ENCODE assay signal across 8 cellular contexts in genomic region chr19:42220751-42221097, GRCh38. TPM values are rescaled to one million over a fixed set of nuclear protein-coding genes. Genes with fewer than 3 reads are reported as not detected.
DNase-seq lines count a peak whose midpoint lies in the region; ATAC-seq, FAIRE-seq and TF ChIP-seq lines count a peak whose summit lies in the region.

No MANE protein-coding gene starts in this region.

- peaks cover 6% of the 10 kb centered on the region for H3K36me3 Mint-ChIP-seq in activated naive CD4-positive, alpha-beta T cell treated with anti-CD3 and anti-CD28 coated beads, Interleukin-2, amount 50 U/mL, for 24 hours
- peaks cover 13% of the 10 kb centered on the region for H3K36me3 Mint-ChIP-seq in mesothelial cell of epicardium

- FAIRE-seq in bronchial epithelial cell (lab: Jason Lieb, UNC) = no peak

- intact Hi-C loops in uterus (cut with DNase I; ENCODE audit: low total_unique reads) = no loop called here

- no peaks in the 10 kb centered on the region for H3K27me3 ChIP-seq in bronchial epithelial cell (ENCODE audit: control insufficient read depth, insufficient read depth, low read length)
- H3K27me3 ChIP-seq in uterus = no peaks in the 10 kb centered on the region

- H3K27me3 Mint-ChIP-seq in activated naive CD4-positive, alpha-beta T cell treated with anti-CD3 and anti-CD28 coated beads, Interleukin-2, amount 50 U/mL, for 24 hours = no peaks in the 10 kb centered on the region
- peaks cover 1% of the 10 kb centered on the region for H3K27me3 Mint-ChIP-seq in mesothelial cell of epicardium (ENCODE audit: low read depth)

- peak overlapping the region; percentile 79 to 88 for H3K27ac ChIP-seq in uterus

- no peak for TF ChIP-seq POLR2A in uterus (IDR thresholded peaks at IDR 0.05)

- DNase-seq in activated naive CD4-positive, alpha-beta T cell treated with anti-CD3 and anti-CD28 coated beads, Interleukin-2, amount 50 U/mL, for 16 hours = no peak
- no peak for DNase-seq in bronchial epithelial cell (ENCODE audit: low read depth)
- DNase-seq in mesothelial cell of epicardium (ENCODE audit: low spot score in 2 of 2, unreplicated experiment in 2 of 2) = no peak
- no peak for DNase-seq in uterus
- no peak for DNase-seq in SKM-1 (lab: John Stamatoyannopoulos, UW; ENCODE audit: unreplicated experiment)
- no peak for DNase-seq in OCI-M1 (lab: John Stamatoyannopoulos, UW)

- peaks cover 5% of the 10 kb centered on the region for H3K36me3 ChIP-seq in bronchial epithelial cell (ENCODE audit: control insufficient read depth, insufficient read depth, low read length)
- H3K36me3 ChIP-seq in uterus = no peaks in the 10 kb centered on the region

- peak overlapping the region; percentile 97 for H3K27ac Mint-ChIP-seq in activated naive CD4-positive, alpha-beta T cell treated with anti-CD3 and anti-CD28 coated beads, Interleukin-2, amount 50 U/mL, for 24 hours
- peak overlapping the region; percentile 97 for H3K27ac Mint-ChIP-seq in mesothelial cell of epicardium

- ATAC-seq in GM21786 (IDR thresholded peaks at IDR 0.05; ENCODE audit: unreplicated experiment) = no peak

- TF ChIP-seq CTCF in bronchial epithelial cell (IDR thresholded peaks at IDR 0.05; ENCODE audit: insufficient read depth, low read length, severe bottlenecking) (no peak), mesothelial cell of epicardium (IDR thresholded peaks at IDR 0.05; ENCODE audit: unreplicated experiment) (no peak), uterus (IDR thresholded peaks at IDR 0.05) (no peak)

- peak overlapping the region; percentile 97 for H3K4me3 Mint-ChIP-seq in activated naive CD4-positive, alpha-beta T cell treated with anti-CD3 and anti-CD28 coated beads, Interleukin-2, amount 50 U/mL, for 24 hours
- H3K4me3 Mint-ChIP-seq in mesothelial cell of epicardium = peak overlapping the region; percentile 95

- H3K4me1 Mint-ChIP-seq in activated naive CD4-positive, alpha-beta T cell treated with anti-CD3 and anti-CD28 coated beads, Interleukin-2, amount 50 U/mL, for 24 hours = peaks cover 43% of the 10 kb centered on the region
- H3K4me1 Mint-ChIP-seq in mesothelial cell of epicardium = peaks cover 35% of the 10 kb centered on the region

- H3K9me3 ChIP-seq in uterus = no peaks in the 10 kb centered on the region

- peaks cover 0 to 9% of the 10 kb centered on the region in 2 donors for H3K4me1 ChIP-seq in uterus

- H3K4me3 ChIP-seq in bronchial epithelial cell (ENCODE audit: low read depth, low read length) = peak overlapping the region; percentile 74
- H3K4me3 ChIP-seq in uterus = peak overlapping the region; percentile 59 to 98

- no peaks in the 10 kb centered on the region for H3K9me3 Mint-ChIP-seq in activated naive CD4-positive, alpha-beta T cell treated with anti-CD3 and anti-CD28 coated beads, Interleukin-2, amount 50 U/mL, for 24 hours
- H3K9me3 Mint-ChIP-seq in mesothelial cell of epicardium = no peaks in the 10 kb centered on the region

RNA-seq across cellular contexts. Expression of gene ZNF526, which starts 0.6 kb away (rescaled TPM):
- total RNA-seq in bronchial epithelial cell = 7.8 and 11.1 TPM in 2 replicates
- 12.3 to 13.4 TPM (median 13.3 TPM) in 3 replicates for total RNA-seq in mesothelial cell of epicardium
- total RNA-seq in uterus = 10 to 100 TPM in 2 of 4 donors, 1 to 10 TPM in 2; 1.0 to 20.6 (median 8.4) TPM

RNA-seq across cellular contexts. Expression of gene DEDD2, which starts 3.2 kb away (rescaled TPM):
- total RNA-seq in bronchial epithelial cell = 27.1 and 28.7 TPM in 2 replicates
- 21.3 to 24.0 TPM (median 23.7 TPM) in 3 replicates for total RNA-seq in mesothelial cell of epicardium
- 100 to 1,000 TPM in 1 of 4 donors, 10 to 100 TPM in 2, 1 to 10 TPM in 1; 8.2 to 127 (median 23.0) TPM for total RNA-seq in uterus

RNA-seq across cellular contexts. Expression of gene GSK3A, which starts 21.7 kb away (rescaled TPM):
- total RNA-seq in bronchial epithelial cell (11.6 and 12.4 TPM in 2 replicates), mesothelial cell of epicardium (42.9 to 45.5 TPM (median 44.6 TPM) in 3 replicates), uterus (10 to 100 TPM in 3 of 4 donors, 1 to 10 TPM in 1; 3.5 to 44.3 (median 34.4) TPM)

RNA-seq across cellular contexts. Expression of gene ERF, which starts 34.2 kb away (rescaled TPM):
- total RNA-seq in bronchial epithelial cell (10.8 and 11.6 TPM in 2 replicates), mesothelial cell of epicardium (90.4 to 106 TPM (median 92.1 TPM) in 3 replicates), uterus (100 to 1,000 TPM in 1 of 4 donors, 10 to 100 TPM in 3; 14.1 to 141 (median 42.9) TPM)

RNA-seq across cellular contexts. Expression of gene CIC, which starts 48.3 kb away (rescaled TPM):
- total RNA-seq in bronchial epithelial cell (7.1 and 9.3 TPM in 2 replicates), mesothelial cell of epicardium (84.0 to 90.9 TPM (median 90.8 TPM) in 3 replicates), uterus (100 to 1,000 TPM in 1 of 4 donors, 10 to 100 TPM in 3; 28.7 to 155 (median 47.4) TPM)
